In the genomic region with DNA sequence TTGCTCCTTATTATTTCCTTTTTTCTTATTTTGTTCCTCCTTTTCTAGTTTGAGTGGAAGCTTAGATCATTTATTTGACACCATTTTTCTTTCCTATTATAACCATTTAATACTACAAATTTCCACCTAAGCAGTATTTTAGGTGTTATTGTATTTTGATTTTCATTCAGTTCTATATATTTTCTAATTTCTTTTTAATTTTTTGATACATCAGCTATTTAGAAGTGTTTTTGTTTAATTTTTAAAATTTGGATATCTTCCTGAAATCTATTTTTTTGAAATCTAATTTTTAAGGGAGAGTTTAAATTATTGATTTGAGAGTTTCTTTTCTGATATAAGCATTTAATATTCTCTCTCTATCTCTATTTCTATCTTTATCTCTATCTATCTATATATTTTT, we compare ENCODE assay signal across 22 cellular contexts.
DNase-seq lines count a peak whose midpoint lies in the region; ATAC-seq, FAIRE-seq and TF ChIP-seq lines count a peak whose summit lies in the region.
"Had no signal": no experiment of that assay in that cellular context is flagged by ENCODE, and none has a peak within 500 bp of the region (broad histone marks: within the 10 kb centered on the region; RNA-seq: fewer than 3 reads in every experiment).

No MANE protein-coding gene starts in this region.

- H3K9ac ChIP-seq in kidney (ENCODE audit: low read length in 2 of 2) = no peak overlapping the region
- H3K9ac ChIP-seq: GM23248 had no signal

- no peaks in the 10 kb centered on the region for H3K36me3 ChIP-seq in kidney (ENCODE audit: control insufficient read depth in 1 of 2, insufficient read depth in 2 of 2, low read length in 2 of 2)
- H3K36me3 ChIP-seq: BE2C had no signal

- H3K9me3 ChIP-seq in kidney (ENCODE audit: control insufficient read depth in 1 of 2, low read length in 2 of 2) = no peaks in the 10 kb centered on the region
- H3K9me3 ChIP-seq: BE2C had no signal

- ATAC-seq in GM18909 (IDR thresholded peaks at IDR 0.05; ENCODE audit: poor library complexity, unreplicated experiment) (no peak), HG03280 (IDR thresholded peaks at IDR 0.05; ENCODE audit: unreplicated experiment) (no peak)

- no peaks in the 10 kb centered on the region for H3K4me1 ChIP-seq in kidney (ENCODE audit: control insufficient read depth in 1 of 2, insufficient read depth in 1 of 2, low read depth in 1 of 2, low read length in 2 of 2)
- H3K4me1 ChIP-seq: BE2C had no signal

- no peak overlapping the region for H3K27ac ChIP-seq in kidney (ENCODE audit: low read depth in 2 of 2, low read length in 2 of 2)
- H3K27ac ChIP-seq: GM23248, HL-60 had no signal

- intact Hi-C loops in kidney (cut with DNase I) = no loop called here

- FAIRE-seq in RCC 7860 (lab: Jason Lieb, UNC) (peak; percentile 60), colon (lab: Jason Lieb, UNC) (peak; percentile 80), kidney (lab: Jason Lieb, UNC) (peak; percentile 83)
- FAIRE-seq: GM12891, H54 had no signal

- H3K4me3 ChIP-seq in kidney (ENCODE audit: low read length in 2 of 2) = no peak overlapping the region
- H3K4me3 ChIP-seq: GM23248 had no signal

- DNase-seq in RCC 7860 (ENCODE audit: low spot score) (no peak), kidney (no peak), GOT3 (lab: John Stamatoyannopoulos, UW) (no peak)
- DNase-seq in activated CD4-positive, alpha-beta T cell treated with anti-CD3 and anti-CD28 coated beads, Interleukin-2, amount 50 U/mL, for 48 hours = no peak
- DNase-seq: ACHN; BE2C; C1 segment of cervical spinal cord; CD4-positive, CD25-positive, alpha-beta regulatory T cell; CD8-positive, alpha-beta memory T cell; COR-L47; DMS 273 treated with DMSO at 0.1 percent for 48 hours; DMS53; DND-41; EL; GM23248; HCEC 1CT had no signal

- no peak for TF ChIP-seq CTCF in kidney (IDR thresholded peaks at IDR 0.05; ENCODE audit: borderline replicate concordance, extremely low read depth, insufficient read depth)
